Comparison of ENCODE assay signal across 10 cellular contexts in genomic region chr20:63496404-63497120, GRCh38. TPM values are rescaled to one million over a fixed set of nuclear protein-coding genes. Genes with fewer than 3 reads are reported as not detected.
A peak's percentile ranks its signal among the peaks of the same experiment; 100 is the strongest.
DNase-seq lines count a peak whose midpoint lies in the region; ATAC-seq and TF ChIP-seq lines count a peak whose summit lies in the region.
"Had no signal": no experiment of that assay in that cellular context is flagged by ENCODE, and none has a peak within 500 bp of the region (broad histone marks: within the 10 kb centered on the region; RNA-seq: fewer than 3 reads in every experiment).

No MANE protein-coding gene starts in this region.

- no peaks in the 10 kb centered on the region for H3K36me3 ChIP-seq in DND-41 (ENCODE audit: insufficient read depth, low read length)
- H3K36me3 ChIP-seq in SK-N-SH (replicated peaks in 1 of 2; ENCODE audit: control insufficient read depth in 1 of 2, insufficient read depth in 2 of 2, low read length in 1 of 2): peaks cover 0 to 6% of the 10 kb centered on the region in 2 experiments
- peaks cover 39% of the 10 kb centered on the region for H3K36me3 ChIP-seq in cardiac muscle cell
- peaks cover 0 to 42% of the 10 kb centered on the region in 2 donors for H3K36me3 ChIP-seq in psoas muscle (ENCODE audit: insufficient read depth in 1 of 2, low read depth in 1 of 2)

- CTCF ChIA-PET in SK-N-SH (lab: Yijun Ruan, JAX): interaction anchor here (0.6 to 3.4 kb wide), 36 partner anchors 9 to 457 kb away, joined by 3 to 76 read pairs (median 5); partner anchors contain the start of genes KCNQ2, PPDPF and PTK6

- H3K9me3 ChIP-seq in DND-41 (ENCODE audit: insufficient read depth, low read length, severe bottlenecking) (no peaks in the 10 kb centered on the region), SK-N-SH (no peaks in the 10 kb centered on the region), cardiac muscle cell (ENCODE audit: low read depth) (no peaks in the 10 kb centered on the region), psoas muscle (no peaks in the 10 kb centered on the region)

- no peak for DNase-seq in DND-41
- DNase-seq in SK-N-SH: no peak
- DNase-seq in cardiac muscle cell (ENCODE audit: low read depth in 1 of 2, low spot score in 1 of 2): peak in 1 of 2 donors; percentile 23
- peak in 1 of 2 donors; percentile 59 for DNase-seq in psoas muscle
- no peak for DNase-seq in germinal center (ENCODE audit: low spot score)
- no peak for DNase-seq in hippocampal formation (lab: John Stamatoyannopoulos, UW)
- DNase-seq: NCI-H510A treated with DMSO at 0.1 percent for 48 hours had no signal

- peaks cover 7% of the 10 kb centered on the region for H3F3A ChIP-seq in SK-N-SH (replicated peaks; ENCODE audit: insufficient read depth)

- intact Hi-C loops in psoas muscle (cut with DNase I): loop anchor here (1.0 to 2.0 kb wide), 2 partner anchors 24 kb away; partner anchors contain the start of gene PPDPF (in 2 of the 2)

- H4K20me1 ChIP-seq in DND-41 (ENCODE audit: insufficient read depth, low read length) (peaks cover 13% of the 10 kb centered on the region; the same call in 1 of the 2 replicates), SK-N-SH (ENCODE audit: insufficient read depth) (no peaks in the 10 kb centered on the region; the same call in 1 of the 2 replicates)

- H3K9ac ChIP-seq in DND-41 (ENCODE audit: low read depth, low read length) (peak overlapping the region; percentile 42; the same call in 1 of the 2 replicates), SK-N-SH (no peak overlapping the region)

- H3K4me1 ChIP-seq in DND-41 (ENCODE audit: insufficient read depth, low read length) (peaks cover 9% of the 10 kb centered on the region), SK-N-SH (ENCODE audit: control insufficient read depth in 1 of 2, insufficient read depth in 2 of 2, low read depth in 1 of 2, low read length in 1 of 2) (peaks cover 0 to 32% of the 10 kb centered on the region in 2 experiments; a peak in 1 of 4 replicates), cardiac muscle cell (ENCODE audit: low read depth) (peaks cover 41% of the 10 kb centered on the region), psoas muscle (peaks cover 40% of the 10 kb centered on the region)

- POLR2A ChIA-PET in SK-N-SH (lab: Yijun Ruan, JAX): interaction anchor here (0.6 to 3.3 kb wide), 7 partner anchors 9 to 41 kb away, joined by 3 to 31 read pairs (median 5); partner anchors contain the start of genes PPDPF and PTK6

- 56% methylated on average over 12 of the region's 21 CpGs for WGBS in SK-N-SH (ENCODE audit: low lambda C conversion rate)
- WGBS in psoas muscle, 3 donors: 28 to 38% (median 37%) methylated on average over 18 to 21 of the region's 21 CpGs

- no peak for TF ChIP-seq RAD21 in SK-N-SH (IDR thresholded peaks at IDR 0.05; ENCODE audit: low read length)

- no peaks in the 10 kb centered on the region for H3K79me2 ChIP-seq in DND-41 (ENCODE audit: insufficient read depth, low read length)
- H3K79me2 ChIP-seq in SK-N-SH (ENCODE audit: insufficient read depth): no peaks in the 10 kb centered on the region

- TF ChIP-seq EP300 in SK-N-SH (IDR thresholded peaks at IDR 0.05; ENCODE audit: borderline replicate concordance in 1 of 2, low read depth in 1 of 2, low read length in 1 of 2): no peak

- H3K27me3 ChIP-seq in DND-41 (ENCODE audit: insufficient read depth, low read length, poor library complexity) (no peaks in the 10 kb centered on the region), SK-N-SH (ENCODE audit: insufficient read depth) (no peaks in the 10 kb centered on the region), cardiac muscle cell (no peaks in the 10 kb centered on the region), psoas muscle (ENCODE audit: insufficient read depth in 3 of 3, low read length in 2 of 3) (peaks cover 0 to 2% (median 0%) of the 10 kb centered on the region in 3 donors)

- H3K4me2 ChIP-seq in DND-41 (ENCODE audit: insufficient read depth, low read length) (peak overlapping the region; percentile 61), SK-N-SH (no peak overlapping the region)

- peak overlapping the region; percentile 69 for H2AFZ ChIP-seq in DND-41 (ENCODE audit: low read depth, low read length)
- H2AFZ ChIP-seq in SK-N-SH (ENCODE audit: low read depth): no peak overlapping the region; the same call in 1 of the 2 replicates

- ATAC-seq in DND-41 (ENCODE audit: insufficient read depth, low read depth) (peak; percentile 39), psoas muscle (peak in 1 of 4 donors; percentile 1), GM19455 (IDR thresholded peaks at IDR 0.05; ENCODE audit: unreplicated experiment) (no peak), GM18511 (IDR thresholded peaks at IDR 0.05; ENCODE audit: unreplicated experiment) (no peak)

- H3K9me2 ChIP-seq in SK-N-SH: no peaks in the 10 kb centered on the region

- H3K4me3 ChIP-seq in DND-41 (ENCODE audit: low read depth in 1 of 2, low read length in 2 of 2) (peak overlapping the region in 1 of 2 experiments; percentile 41; a peak in 1 of 4 replicates), SK-N-SH (ENCODE audit: low read depth in 2 of 2, low read length in 1 of 2) (peak overlapping the region; percentile 12 to 52; a peak in 2 of 4 replicates), cardiac muscle cell (peak overlapping the region; percentile 92), psoas muscle (peak overlapping the region; percentile 75)
- H3K4me3 ChIP-seq: lung had no signal

- H3K27ac ChIP-seq in DND-41 (ENCODE audit: low read length) (no peak overlapping the region), SK-N-SH (ENCODE audit: low read depth in 2 of 2, low read length in 1 of 2) (peak overlapping the region in 1 of 2 experiments; percentile 82; a peak in 2 of 4 replicates), cardiac muscle cell (peak overlapping the region; percentile 15), psoas muscle (peak overlapping the region; percentile 94)

- TF ChIP-seq CTCF in DND-41 (IDR thresholded peaks at IDR 0.05; ENCODE audit: borderline replicate concordance, extremely low read depth, low read length, poor library complexity, severe bottlenecking): no peak
- TF ChIP-seq CTCF in SK-N-SH (IDR thresholded peaks at IDR 0.05): no peak
- no peak for TF ChIP-seq CTCF in cardiac muscle cell (IDR thresholded peaks at IDR 0.05; ENCODE audit: low read depth, low read length)
- no peak for TF ChIP-seq CTCF in psoas muscle (IDR thresholded peaks at IDR 0.05)

TF ChIP-seq in SK-N-SH, 30 proteins besides CTCF, POLR2A, EP300 and RAD21:
- TF ChIP-seq CHD2 (IDR thresholded peaks at IDR 0.05; ENCODE audit: low read length, partially characterized antibody) (no peak), ZBTB33 (IDR thresholded peaks at IDR 0.05; ENCODE audit: borderline replicate concordance, low read depth) (no peak), POLR2AphosphoS5 (IDR thresholded peaks at IDR 0.05; ENCODE audit: low read depth, low read length) (no peak)

RNA-seq across cellular contexts. Expression of gene EEF1A2, which starts 2.3 kb away (rescaled TPM):
- 9.2 and 16.5 TPM in 2 replicates for polyA plus RNA-seq in SK-N-SH (2012; rRNA removed)
- polyA plus RNA-seq in SK-N-SH (2012; cell fraction: cytosol; rRNA removed): 14.3 and 20.1 TPM in 2 replicates
- polyA plus RNA-seq in SK-N-SH (2012; cell fraction: nucleus; rRNA removed): 21.6 and 29.5 TPM in 2 replicates
- 1,016 and 1,067 TPM in 2 replicates for total RNA-seq in cardiac muscle cell
- 309 and 337 TPM in 2 replicates for polyA plus RNA-seq in cardiac muscle cell
- total RNA-seq in psoas muscle: 1,000 to 10,000 TPM; 1,781 to 2,126 (median 2,004) TPM
- 1,000 to 10,000 TPM in 2 of 3 donors, 100 to 1,000 TPM in 1; 952 to 1,898 (median 1,229) TPM for polyA plus RNA-seq in psoas muscle

RNA-seq across cellular contexts. Expression of gene PPDPF, which starts 24.0 kb away (rescaled TPM):
- polyA plus RNA-seq in SK-N-SH (2012; rRNA removed): 20.0 and 71.4 TPM in 2 replicates
- polyA plus RNA-seq in SK-N-SH (2012; cell fraction: cytosol; rRNA removed): 45.7 and 81.9 TPM in 2 replicates
- polyA plus RNA-seq in SK-N-SH (2012; cell fraction: nucleus; rRNA removed): 48.9 and 78.6 TPM in 2 replicates
- total RNA-seq in cardiac muscle cell: 248 and 265 TPM in 2 replicates
- polyA plus RNA-seq in cardiac muscle cell: 368 and 463 TPM in 2 replicates
- 100 to 1,000 TPM; 130 to 198 (median 155) TPM for total RNA-seq in psoas muscle
- 100 to 1,000 TPM; 134 to 158 (median 142) TPM for polyA plus RNA-seq in psoas muscle

RNA-seq across cellular contexts. Expression of gene KCNQ2, which starts 24.1 kb away (rescaled TPM):
- 3.9 and 8.3 TPM in 2 replicates for polyA plus RNA-seq in SK-N-SH (2012; rRNA removed)
- polyA plus RNA-seq in SK-N-SH (2012; cell fraction: cytosol; rRNA removed): 4.3 and 10.1 TPM in 2 replicates
- 4.0 and 7.9 TPM in 2 replicates for polyA plus RNA-seq in SK-N-SH (2012; cell fraction: nucleus; rRNA removed)
- 13.7 and 18.0 TPM in 2 replicates for total RNA-seq in cardiac muscle cell
- 17.3 and 18.6 TPM in 2 replicates for polyA plus RNA-seq in cardiac muscle cell
- total RNA-seq in psoas muscle: 1 to 10 TPM in 1 of 4 donors, under 1 TPM in 3; 0.11 to 2.8 (median 0.28) TPM
- polyA plus RNA-seq in psoas muscle: under 1 TPM in 2 of 3 donors, not detected in 1; 0.01 to 0.03 TPM

RNA-seq across cellular contexts. Expression of gene PTK6, which starts 40.6 kb away (rescaled TPM):
- polyA plus RNA-seq in SK-N-SH (2012; rRNA removed): 0.07 and 0.13 TPM in 2 replicates
- polyA plus RNA-seq in SK-N-SH (2012; cell fraction: cytosol; rRNA removed): 0.06 and 0.16 TPM in 2 replicates
- 0.26 and 0.27 TPM in 2 replicates for polyA plus RNA-seq in SK-N-SH (2012; cell fraction: nucleus; rRNA removed)
- not detected in 2 replicates for total RNA-seq in cardiac muscle cell
- 0.30 and 0.38 TPM in 2 replicates for polyA plus RNA-seq in cardiac muscle cell
- total RNA-seq in psoas muscle: under 1 TPM in 1 of 4 donors, not detected in 3; 0.06 TPM
- under 1 TPM in 2 of 3 donors, not detected in 1; 0.04 TPM for polyA plus RNA-seq in psoas muscle

RNA-seq across cellular contexts. Expression of gene SRMS, which starts 51.0 kb away (rescaled TPM):
- polyA plus RNA-seq in SK-N-SH (2012; rRNA removed) (not detected in 2 replicates), cardiac muscle cell (not detected in 2 replicates), psoas muscle (not detected)
- polyA plus RNA-seq in SK-N-SH (2012; cell fraction: cytosol; rRNA removed): not detected in 2 replicates
- 0.05 TPM in 1 of 2 replicates, not detected in the other for polyA plus RNA-seq in SK-N-SH (2012; cell fraction: nucleus; rRNA removed)
- total RNA-seq in cardiac muscle cell (not detected in 2 replicates), psoas muscle (not detected)
- total RNA-seq: lung had no signal

Comparison
In these comparisons a context has a peak if more than half of its experiments do, and no peak if none do; other contexts are left out.
1. RNA of gene EEF1A2, which starts 2.3 kb away (polyA plus RNA-seq): 952 to 1,898 TPM in psoas muscle and 309 to 337 TPM in cardiac muscle cell; 9.2 to 29.5 TPM in SK-N-SH; every median in the first group is over 10 times any median in the second.